ENCODE assay signal across 8 cellular contexts in genomic region chrX:47193475-47194241, GRCh38. TPM values are rescaled to one million over a fixed set of nuclear protein-coding genes. Genes with fewer than 3 reads are reported as not detected.
DNase-seq lines count a peak whose midpoint lies in the region; ATAC-seq and TF ChIP-seq lines count a peak whose summit lies in the region.

Gene UBA1, plus strand, starts transcription at chrX:47193829. Its CDS starts 4,974 bp downstream, at chrX:47198803.

- DNase-seq in AG08396 (ENCODE audit: low spot score) (peak; percentile 95), NCI-H345 (lab: John Stamatoyannopoulos, UW) (peak; percentile 97), activated B cell treated with CpG ODN at 0.5 μM for 24 hours (peak; percentile 72), caudate nucleus (lab: John Stamatoyannopoulos, UW) (peak; percentile 3 to 98 (median 87)), inferior parietal cortex (ENCODE audit: extremely low spot score) (peak; percentile 95)
- peak; percentile 80 to 87 for DNase-seq in stimulated activated CD4-positive, alpha-beta T cell treated with anti-CD3 and anti-CD28 coated beads, Interleukin-12 subunit alpha, Interleukin-12 subunit beta, amount 100 ng/mL, for 24 hours (ENCODE audit: low read depth in 2 of 2)

- peak within 1 kb of the TSS; percentile 98 for H3K27ac ChIP-seq in caudate nucleus (ENCODE audit: low read depth, low read length)

- H3K27ac Mint-ChIP-seq in activated B cell treated with CpG ODN at 0.5 μM for 24 hours, result peak within 1 kb of the TSS; percentile 96

- peaks cover 58% of the 10 kb centered on the region for H3K4me1 Mint-ChIP-seq in activated B cell treated with CpG ODN at 0.5 μM for 24 hours

- CTCF ChIA-PET in activated B cell treated with CpG ODN at 0.5 μM for 24 hours (lab: Charles Lee), result interaction anchor here (1.0 to 2.9 kb wide), 4 partner anchors 191 to 330 kb away, joined by 3 to 12 read pairs (median 5); no protein-coding TSS in a partner anchor

- intact Hi-C loops in activated B cell treated with CpG ODN at 0.5 μM for 24 hours (cut with micrococcal nuclease), result loop anchor here (1.0 to 5.0 kb wide), 10 partner anchors 25 to 559 kb away; partner anchors contain the start of genes CDK16, ELK1, USP11 and UXT

- POLR2A ChIA-PET in activated B cell treated with CpG ODN at 0.5 μM for 24 hours (lab: Charles Lee), result interaction anchor here (0.7 to 1.3 kb wide), 8 partner anchors 24 to 457 kb away, joined by 3 to 10 read pairs (median 4); partner anchors contain the start of genes NDUFB11 and RBM10

- H3K9me3 Mint-ChIP-seq in activated B cell treated with CpG ODN at 0.5 μM for 24 hours, result no peaks in the 10 kb centered on the region

- no peaks in the 10 kb centered on the region for H3K27me3 Mint-ChIP-seq in activated B cell treated with CpG ODN at 0.5 μM for 24 hours

- peaks cover 22% of the 10 kb centered on the region for H3K36me3 Mint-ChIP-seq in activated B cell treated with CpG ODN at 0.5 μM for 24 hours (ENCODE audit: low read depth)

- TF ChIP-seq CTCF in activated B cell treated with CpG ODN at 0.5 μM for 24 hours (IDR thresholded peaks at IDR 0.05), result no peak

- ATAC-seq in GM18909 (IDR thresholded peaks at IDR 0.05; ENCODE audit: poor library complexity, unreplicated experiment) (peak; percentile 85), HG03280 (IDR thresholded peaks at IDR 0.05; ENCODE audit: unreplicated experiment) (peak; percentile 68), activated B cell treated with CpG ODN at 0.5 μM for 24 hours (ENCODE audit: low read depth) (peak; percentile 71)

- H3K4me3 Mint-ChIP-seq in activated B cell treated with CpG ODN at 0.5 μM for 24 hours, result peak within 1 kb of the TSS; percentile 95

RNA-seq across cellular contexts. Expression of gene UBA1, which starts in this region (rescaled TPM):
- total RNA-seq in activated B cell treated with CpG ODN at 0.5 μM for 24 hours, result 229 and 235 TPM in 2 replicates

Comparison
In these comparisons a context has a peak if more than half of its experiments do, and no peak if none do; other contexts are left out.
1. Peak in every context shown above with its lines: DNase-seq, ATAC-seq and H3K27ac ChIP-seq.